Comparison of ENCODE assay signal across 6 cellular contexts in the genomic region with DNA sequence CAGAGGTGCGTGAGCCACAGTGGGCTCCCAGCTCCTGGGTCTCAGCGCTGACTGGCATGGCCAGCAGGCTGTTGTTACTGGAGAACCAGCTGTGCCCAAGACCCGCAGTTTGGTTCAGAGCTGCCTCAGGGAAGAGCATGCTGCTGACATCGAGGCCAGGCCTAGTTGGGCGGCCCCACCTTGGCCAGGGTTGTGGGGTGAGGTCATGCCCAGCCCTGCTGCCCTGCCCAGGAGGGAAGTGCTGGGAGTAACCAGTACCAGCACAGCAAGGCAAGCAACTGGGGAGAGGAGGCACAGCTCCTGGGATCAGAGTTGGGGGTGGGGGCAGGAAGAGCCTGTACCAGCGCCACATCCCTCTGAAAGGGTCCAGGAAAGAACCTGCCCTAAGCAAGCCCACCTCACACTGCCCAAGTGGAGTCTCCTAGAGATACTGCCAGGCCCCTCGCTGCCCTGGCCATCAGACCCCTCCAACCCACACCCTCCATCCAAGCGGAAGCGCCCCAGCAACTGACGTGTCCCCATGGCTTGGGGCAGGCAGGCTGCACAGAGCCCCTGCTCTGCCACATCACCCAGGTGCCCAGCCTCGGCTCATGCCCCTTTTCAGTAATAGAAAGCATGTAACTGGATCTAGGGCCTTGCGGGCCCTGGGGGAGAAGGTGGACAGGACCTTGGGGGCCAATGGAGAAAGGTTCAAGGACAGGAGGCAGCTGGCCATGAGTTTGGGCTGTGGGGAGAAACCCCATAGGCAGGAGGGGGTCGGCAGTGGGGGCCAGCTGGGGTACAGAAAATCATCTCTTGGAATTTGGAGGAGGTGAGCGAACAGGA. TPM values are rescaled to one million over a fixed set of nuclear protein-coding genes. Genes with fewer than 3 reads are reported as not detected.
DNase-seq lines count a peak whose midpoint lies in the region; TF ChIP-seq lines count a peak whose summit lies in the region.

No MANE protein-coding gene starts in this region.

- WGBS in testis, 2 donors, result 16 to 58% methylated on average over 3 to 14 of the region's 14 CpGs

- H3K9me3 ChIP-seq in testis, result no peaks in the 10 kb centered on the region

- no peak for TF ChIP-seq CTCF in testis (IDR thresholded peaks at IDR 0.05)

- H3K4me1 ChIP-seq in testis, result peaks cover 17% of the 10 kb centered on the region

- intact Hi-C loops in testis (cut with DNase I; ENCODE audit: low total_unique reads), result no loop called here

- no peak for DNase-seq in T-helper 2 cell treated with Interferon-gamma antibody and Interleukin-4, amounts not matched to agents 5 μg/mL and 100 μg/mL, for 36 hours (ENCODE audit: low spot score)
- DNase-seq in T-helper 2 cell, result no peak
- DNase-seq in glomerular visceral epithelial cell (ENCODE audit: extremely low spot score), result peak; percentile 16
- no peak for DNase-seq in testis
- no peak for DNase-seq in EL
- no peak for DNase-seq in caudate nucleus (lab: John Stamatoyannopoulos, UW)

- H3K27me3 Mint-ChIP-seq in T-helper 2 cell treated with Interferon-gamma antibody and Interleukin-4, amounts not matched to agents 5 μg/mL and 100 μg/mL, for 36 hours (ENCODE audit: low read depth), result peaks cover 13% of the 10 kb centered on the region

- peak overlapping the region; percentile 4 to 59 for H3K27ac ChIP-seq in testis
- no peak overlapping the region for H3K27ac ChIP-seq in caudate nucleus (ENCODE audit: low read depth, low read length)

- no peaks in the 10 kb centered on the region for H3K36me3 ChIP-seq in testis (ENCODE audit: low read depth, missing control alignments)

- H3K27me3 ChIP-seq in testis, result no peaks in the 10 kb centered on the region

- peak overlapping the region; percentile 65 to 72 for H3K4me3 ChIP-seq in testis

- H3K27ac Mint-ChIP-seq in T-helper 2 cell treated with Interferon-gamma antibody and Interleukin-4, amounts not matched to agents 5 μg/mL and 100 μg/mL, for 36 hours, result no peak overlapping the region

- no peaks in the 10 kb centered on the region for H3K9me3 Mint-ChIP-seq in T-helper 2 cell treated with Interferon-gamma antibody and Interleukin-4, amounts not matched to agents 5 μg/mL and 100 μg/mL, for 36 hours

- H3K4me1 Mint-ChIP-seq in T-helper 2 cell treated with Interferon-gamma antibody and Interleukin-4, amounts not matched to agents 5 μg/mL and 100 μg/mL, for 36 hours (ENCODE audit: low read depth), result peaks cover 9% of the 10 kb centered on the region

- TF ChIP-seq POLR2A in testis (IDR thresholded peaks at IDR 0.05), result no peak

- no peaks in the 10 kb centered on the region for H3K36me3 Mint-ChIP-seq in T-helper 2 cell treated with Interferon-gamma antibody and Interleukin-4, amounts not matched to agents 5 μg/mL and 100 μg/mL, for 36 hours (ENCODE audit: low read depth)

- H3K4me3 Mint-ChIP-seq in T-helper 2 cell treated with Interferon-gamma antibody and Interleukin-4, amounts not matched to agents 5 μg/mL and 100 μg/mL, for 36 hours, result peak overlapping the region; percentile 85

RNA-seq across cellular contexts. Expression of a gene that starts 1.0 kb away (rescaled TPM):
- total RNA-seq in testis, result 10 to 100 TPM; 25.3 to 32.9 TPM
- polyA plus RNA-seq in testis (ENCODE audit: insufficient read depth, low read depth, low replicate concordance), result 15.5 TPM

RNA-seq across cellular contexts. Expression of a gene that starts 22.8 kb away (rescaled TPM):
- 100 to 1,000 TPM in 1 of 2 donors, 10 to 100 TPM in 1; 88.7 to 102 TPM for total RNA-seq in testis
- polyA plus RNA-seq in testis (ENCODE audit: insufficient read depth, low read depth, low replicate concordance), result 65.0 TPM

RNA-seq across cellular contexts. Expression of a gene that starts 38.0 kb away (rescaled TPM):
- total RNA-seq in testis, result 10 to 100 TPM; 74.1 to 77.1 TPM
- 93.5 TPM for polyA plus RNA-seq in testis (ENCODE audit: insufficient read depth, low read depth, low replicate concordance)

RNA-seq across cellular contexts. Expression of a gene that starts 38.1 kb away (rescaled TPM):
- 10 to 100 TPM; 74.9 to 77.1 TPM for total RNA-seq in testis
- polyA plus RNA-seq in testis (ENCODE audit: insufficient read depth, low read depth, low replicate concordance), result 205 TPM

RNA-seq across cellular contexts. Expression of a gene that starts 51.1 kb away (rescaled TPM):
- 10 to 100 TPM; 13.1 to 16.7 TPM for total RNA-seq in testis
- 7.7 TPM for polyA plus RNA-seq in testis (ENCODE audit: insufficient read depth, low read depth, low replicate concordance)
